ENCODE assay signal across 15 cellular contexts in genomic region chr1:197913495-197914276, GRCh38. TPM values are rescaled to one million over a fixed set of nuclear protein-coding genes. Genes with fewer than 3 reads are reported as not detected.
DNase-seq lines count a peak whose midpoint lies in the region; ATAC-seq and TF ChIP-seq lines count a peak whose summit lies in the region.
"Had no signal": no experiment of that assay in that cellular context is flagged by ENCODE, and none has a peak within 500 bp of the region (broad histone marks: within the 10 kb centered on the region; RNA-seq: fewer than 3 reads in every experiment).

No MANE protein-coding gene starts in this region.

- H3K9me3 Mint-ChIP-seq in MCF 10A (ENCODE audit: unreplicated experiment): no peaks in the 10 kb centered on the region
- peaks cover 0 to 16% (median 0%) of the 10 kb centered on the region in 3 donors for H3K9me3 Mint-ChIP-seq in IgD-negative memory B cell
- H3K9me3 Mint-ChIP-seq in stimulated activated effector memory CD8-positive, alpha-beta T cell treated with anti-CD3 and anti-CD28 coated beads, Interleukin-12 subunit alpha, Interleukin-12 subunit beta, amount 100 ng/mL, for 72 hours: no peaks in the 10 kb centered on the region

- in situ Hi-C loops in mammary epithelial cell (cut with MboI; ENCODE audit: low sequenced_read_pairs in 2 of 2): loop anchor here (10.0 to 25.0 kb wide), 2 partner anchors 389 to 774 kb away; no protein-coding TSS in a partner anchor

- BruUV-seq in mammary epithelial cell (replicated peaks; lab: Mats Ljungman, UMichigan) (no TSS peak), MCF 10A (replicated peaks; lab: Mats Ljungman, UMichigan) (no TSS peak)

- DNase-seq in mammary epithelial cell: no peak
- DNase-seq in MCF 10A (ENCODE audit: unreplicated experiment): no peak
- no peak for DNase-seq in hepatocyte (ENCODE audit: low spot score)
- no peak for DNase-seq in stimulated activated effector memory CD8-positive, alpha-beta T cell treated with anti-CD3 and anti-CD28 coated beads, Interleukin-12 subunit alpha, Interleukin-12 subunit beta, amount 100 ng/mL, for 72 hours (ENCODE audit: low spot score in 2 of 2)
- no peak for DNase-seq in SW 1271 (lab: John Stamatoyannopoulos, UW)
- DNase-seq in stimulated activated CD4-positive, alpha-beta T cell treated with anti-CD3 and anti-CD28 coated beads, Interleukin-4, amount 100 ng/mL, for 24 hours: no peak
- DNase-seq: activated CD4-positive, CD25-positive, alpha-beta regulatory T cell treated with anti-CD3 and anti-CD28 coated beads, Interleukin-2, amount 50 U/mL, for 72 hours; activated effector memory CD4-positive, alpha-beta T cell treated with anti-CD3 and anti-CD28 coated beads, Interleukin-2, amount 50 U/mL, for 16 hours; C1 segment of cervical spinal cord; foreskin melanocyte; kidney; NCI-H187 treated with DMSO at 0.1 percent for 48 hours; NCI-H524 treated with DMSO at 0.1 percent for 48 hours had no signal

- no peaks in the 10 kb centered on the region for H3K9me2 ChIP-seq in hepatocyte (replicated peaks; ENCODE audit: insufficient read depth)

- peaks cover 91% of the 10 kb centered on the region for H3K27me3 ChIP-seq in mammary epithelial cell (ENCODE audit: insufficient read depth, low read length)
- peaks cover 100% of the 10 kb centered on the region for H3K27me3 ChIP-seq in hepatocyte

- peaks cover 10% of the 10 kb centered on the region for H3K27me3 Mint-ChIP-seq in MCF 10A (ENCODE audit: insufficient read depth, unreplicated experiment)
- peaks cover 93% of the 10 kb centered on the region for H3K27me3 Mint-ChIP-seq in IgD-negative memory B cell

- CTCF ChIA-PET in mammary epithelial cell (lab: Charles Lee; ENCODE audit: low non-redundant PET): no interaction called here
- CTCF ChIA-PET in MCF 10A (lab: Yijun Ruan, JAX): interaction anchor here (0.7 to 7.5 kb wide), 9 partner anchors 10 to 573 kb away, joined by 4 to 91 read pairs (median 9); partner anchors contain the start of gene C1orf53

- H4K20me1 ChIP-seq in mammary epithelial cell (ENCODE audit: insufficient read depth, low read length) (no peaks in the 10 kb centered on the region), hepatocyte (ENCODE audit: insufficient read depth, poor library complexity, severe bottlenecking) (no peaks in the 10 kb centered on the region)

- dilution Hi-C loops in mammary epithelial cell (cut with HindIII; ENCODE audit: low sequenced_read_pairs): no loop called here

- H3K36me3 ChIP-seq in mammary epithelial cell (ENCODE audit: insufficient read depth, low read length) (no peaks in the 10 kb centered on the region), hepatocyte (replicated peaks; ENCODE audit: insufficient read depth, low read depth) (no peaks in the 10 kb centered on the region)

- no peak overlapping the region for H3K4me2 ChIP-seq in mammary epithelial cell (ENCODE audit: insufficient read depth, low read depth, low read length)
- peak overlapping the region; percentile 73 for H3K4me2 ChIP-seq in hepatocyte

- intact Hi-C loops in mammary epithelial cell (cut with micrococcal nuclease): loop anchor here (2.0 to 10.0 kb wide), 3 partner anchors 244 to 771 kb away; partner anchors contain the start of gene NEK7
- intact Hi-C loops in MCF 10A (cut with micrococcal nuclease): no loop called here

- ATAC-seq in stimulated activated effector memory CD8-positive, alpha-beta T cell treated with anti-CD3 and anti-CD28 coated beads, Interleukin-12 subunit alpha, Interleukin-12 subunit beta, amount 100 ng/mL, for 72 hours: no peak
- ATAC-seq in GM21529 (IDR thresholded peaks at IDR 0.05; ENCODE audit: unreplicated experiment): no peak

- no peak overlapping the region for H3K4me3 ChIP-seq in mammary epithelial cell (replicated peaks in 1 of 3; ENCODE audit: insufficient read depth in 1 of 3, low read depth in 2 of 3, low read length in 3 of 3)
- H3K4me3 ChIP-seq in hepatocyte: no peak overlapping the region

- no peak overlapping the region for H3K4me3 Mint-ChIP-seq in MCF 10A (ENCODE audit: unreplicated experiment)
- peak overlapping the region in 2 of 4 donors; percentile 76 to 79 for H3K4me3 Mint-ChIP-seq in IgD-negative memory B cell
- peak overlapping the region; percentile 85 for H3K4me3 Mint-ChIP-seq in stimulated activated effector memory CD8-positive, alpha-beta T cell treated with anti-CD3 and anti-CD28 coated beads, Interleukin-12 subunit alpha, Interleukin-12 subunit beta, amount 100 ng/mL, for 72 hours

- no peak overlapping the region for H3K9ac ChIP-seq in mammary epithelial cell (ENCODE audit: insufficient read depth, low read length)

- POLR2A ChIA-PET in MCF 10A (lab: Yijun Ruan, JAX): interaction anchor here (5.5 kb wide), 1 partner anchor 10 kb away, joined by 34 read pairs; the partner anchor contains the start of gene C1orf53

- H3K4me1 ChIP-seq in mammary epithelial cell (ENCODE audit: insufficient read depth, low read length) (peaks cover 37% of the 10 kb centered on the region), hepatocyte (ENCODE audit: insufficient read depth) (peaks cover 28% of the 10 kb centered on the region)

- H2AFZ ChIP-seq in mammary epithelial cell (ENCODE audit: low read depth, low read length): peak overlapping the region; percentile 82
- no peak overlapping the region for H2AFZ ChIP-seq in hepatocyte

- TF ChIP-seq CTCF in mammary epithelial cell (conservative IDR thresholded peaks at IDR 0.05 in 1 of 2, IDR thresholded peaks at IDR 0.05 in 1 of 2; ENCODE audit: extremely low read depth in 1 of 2, insufficient read depth in 1 of 2, low read depth in 1 of 2, low read length in 2 of 2): no peak
- TF ChIP-seq CTCF in MCF 10A (IDR thresholded peaks at IDR 0.05; ENCODE audit: unreplicated experiment): no peak
- no peak for TF ChIP-seq CTCF in hepatocyte (IDR thresholded peaks at IDR 0.05; ENCODE audit: poor library complexity)

- H3K27ac Mint-ChIP-seq in MCF 10A (ENCODE audit: low read depth, unreplicated experiment) (no peak overlapping the region), IgD-negative memory B cell (peak overlapping the region; percentile 50 to 91 (median 84))
- H3K27ac Mint-ChIP-seq in stimulated activated effector memory CD8-positive, alpha-beta T cell treated with anti-CD3 and anti-CD28 coated beads, Interleukin-12 subunit alpha, Interleukin-12 subunit beta, amount 100 ng/mL, for 72 hours: no peak overlapping the region

- H3K4me1 Mint-ChIP-seq in MCF 10A (ENCODE audit: insufficient read depth, unreplicated experiment): peaks cover 19% of the 10 kb centered on the region
- peaks cover 43 to 83% (median 64%) of the 10 kb centered on the region in 3 donors for H3K4me1 Mint-ChIP-seq in IgD-negative memory B cell
- H3K4me1 Mint-ChIP-seq in stimulated activated effector memory CD8-positive, alpha-beta T cell treated with anti-CD3 and anti-CD28 coated beads, Interleukin-12 subunit alpha, Interleukin-12 subunit beta, amount 100 ng/mL, for 72 hours: peaks cover 91% of the 10 kb centered on the region

- 46% methylated on average over 26 of the region's 26 CpGs for WGBS in mammary epithelial cell (ENCODE audit: low coverage, missing lambda C conversion rate)
- 11% methylated on average over 26 of the region's 26 CpGs for WGBS in hepatocyte (ENCODE audit: low lambda C conversion rate, missing lambda C conversion rate)

- H3K79me2 ChIP-seq in mammary epithelial cell (ENCODE audit: insufficient read depth, low read length): no peaks in the 10 kb centered on the region
- H3K79me2 ChIP-seq in hepatocyte: no peaks in the 10 kb centered on the region

- H3K36me3 Mint-ChIP-seq in MCF 10A (ENCODE audit: insufficient read depth, unreplicated experiment) (no peaks in the 10 kb centered on the region), IgD-negative memory B cell (no peaks in the 10 kb centered on the region)
- H3K36me3 Mint-ChIP-seq in stimulated activated effector memory CD8-positive, alpha-beta T cell treated with anti-CD3 and anti-CD28 coated beads, Interleukin-12 subunit alpha, Interleukin-12 subunit beta, amount 100 ng/mL, for 72 hours: peaks cover 11% of the 10 kb centered on the region

- H3K27ac ChIP-seq in mammary epithelial cell (ENCODE audit: insufficient read depth, low read depth, low read length): no peak overlapping the region
- H3K27ac ChIP-seq in hepatocyte: no peak overlapping the region

- H3K9me3 ChIP-seq in mammary epithelial cell (replicated peaks; ENCODE audit: insufficient read depth, low read length) (no peaks in the 10 kb centered on the region), hepatocyte (ENCODE audit: low read depth) (no peaks in the 10 kb centered on the region)

RNA-seq across cellular contexts. Expression of gene LHX9, which starts 3.5 kb away (rescaled TPM):
- total RNA-seq in mammary epithelial cell (not detected), MCF 10A (2022) (not detected in 2 replicates), hepatocyte (not detected in 2 replicates)
- polyA plus RNA-seq in mammary epithelial cell (not detected), IgD-negative memory B cell (not detected), hepatocyte (0.34 TPM in 1 of 2 replicates, not detected in the other)
- not detected for polyA minus RNA-seq in mammary epithelial cell

RNA-seq across cellular contexts. Expression of gene C1orf53, which starts 11.3 kb away (rescaled TPM):
- total RNA-seq in mammary epithelial cell (1 to 10 TPM; 3.2 to 4.2 TPM), MCF 10A (2022) (10.7 and 15.1 TPM in 2 replicates), hepatocyte (9.0 and 25.3 TPM in 2 replicates)
- polyA plus RNA-seq in mammary epithelial cell (3.6 TPM), IgD-negative memory B cell (not detected), hepatocyte (14.4 and 15.7 TPM in 2 replicates)
- polyA minus RNA-seq in mammary epithelial cell: not detected

Comparison
In these comparisons a context has a peak if more than half of its experiments do, and no peak if none do; other contexts are left out.
1. H3K27ac Mint-ChIP-seq: peak in IgD-negative memory B cell (3 of 3); none in MCF 10A (single experiment) and stimulated activated effector memory CD8-positive, alpha-beta T cell treated with anti-CD3 and anti-CD28 coated beads, Interleukin-12 subunit alpha, Interleukin-12 subunit beta, amount 100 ng/mL, for 72 hours (single experiment).